Comparison of ENCODE assay signal across 16 cellular contexts in the genomic region with DNA sequence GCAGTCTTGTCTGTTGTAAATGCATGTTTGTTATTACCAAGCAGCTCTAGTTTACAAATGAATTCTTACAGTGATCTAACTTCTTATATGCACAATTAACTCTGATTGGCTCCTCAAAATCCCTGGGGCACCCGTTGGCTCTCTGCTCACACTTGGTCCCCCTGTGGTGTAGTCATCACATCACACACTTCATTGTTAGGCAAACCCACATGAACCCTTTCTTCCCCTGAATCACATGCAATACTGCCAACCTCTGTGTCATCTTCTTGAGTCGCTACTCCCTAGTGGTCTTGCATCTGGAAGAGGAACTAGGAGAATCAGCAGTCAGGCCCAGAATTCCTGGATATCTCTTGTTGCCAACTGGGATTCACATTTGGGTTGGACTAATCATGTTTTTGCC.
DNase-seq lines count a peak whose midpoint lies in the region; TF ChIP-seq lines count a peak whose summit lies in the region.
"Had no signal": no experiment of that assay in that cellular context is flagged by ENCODE, and none has a peak within 500 bp of the region (broad histone marks: within the 10 kb centered on the region; RNA-seq: fewer than 3 reads in every experiment).

No MANE protein-coding gene starts in this region.

- H3K9me3 Mint-ChIP-seq in activated T-cell treated with anti-CD3 and anti-CD28 coated beads, Interleukin-2, amount 50 U/mL, for 24 hours = peaks cover 7% of the 10 kb centered on the region
- H3K9me3 Mint-ChIP-seq: dendritic cell treated with granulocyte-macrophage colony-stimulating factor and Interleukin-4, amounts not matched to agents 40 ng/mL and 50 ng/mL, for 4 days; stimulated activated memory B cell treated with anti-CD40 and anti-IgM and Interleukin-4, amounts not matched to agents 10 μg/mL and 1 μg/mL and 100 μg/mL, for 72 hours had no signal

- POLR2A ChIA-PET in RWPE1 (lab: Yijun Ruan, JAX; ENCODE audit: low non-redundant PET) = no interaction called here

- no peaks in the 10 kb centered on the region for H3K27me3 Mint-ChIP-seq in activated T-cell treated with anti-CD3 and anti-CD28 coated beads, Interleukin-2, amount 50 U/mL, for 24 hours
- H3K27me3 Mint-ChIP-seq: dendritic cell treated with granulocyte-macrophage colony-stimulating factor and Interleukin-4, amounts not matched to agents 40 ng/mL and 50 ng/mL, for 4 days; IgD-negative memory B cell; stimulated activated memory B cell treated with anti-CD40 and anti-IgM and Interleukin-4, amounts not matched to agents 10 μg/mL and 1 μg/mL and 100 μg/mL, for 72 hours had no signal

- TF ChIP-seq POLR2A in erythroblast (IDR thresholded peaks at IDR 0.05; ENCODE audit: low read length) = no peak

- DNase-seq in A172 (ENCODE audit: low spot score) = peak; percentile 51
- peak; percentile 31 for DNase-seq in H7
- DNase-seq in RWPE1 (ENCODE audit: low spot score) = peak; percentile 4
- DNase-seq in fibroblast of the aortic adventitia (ENCODE audit: low read depth) = peak; percentile 69
- no peak for DNase-seq in activated CD4-positive, alpha-beta T cell treated with anti-CD3 and anti-CD28 coated beads, Interleukin-2, amount 50 U/mL, for 1 hour
- no peak for DNase-seq in stimulated activated naive CD4-positive, alpha-beta T cell treated with Interleukin-2 at 50 U/mL for 16 hours (lab: John Stamatoyannopoulos, UW)
- DNase-seq in activated T-cell treated with anti-CD3 and anti-CD28 coated beads, Interleukin-2, amount 50 U/mL, for 24 hours = no peak
- DNase-seq in erythroblast (lab: John Stamatoyannopoulos, UW) = no peak
- DNase-seq: activated CD4-positive, alpha-beta T cell treated with anti-CD3 and anti-CD28 coated beads for 4 hours; amygdala; Caco-2; NCI-H1436 had no signal

- no peaks in the 10 kb centered on the region for H3K27me3 ChIP-seq in H7 (ENCODE audit: control insufficient read depth, insufficient read depth, low read length)
- H3K27me3 ChIP-seq: esophagus muscularis mucosa had no signal

- no peak overlapping the region for H3K27ac ChIP-seq in RWPE1
- H3K27ac ChIP-seq: esophagus muscularis mucosa had no signal

- CTCF ChIA-PET in RWPE1 (lab: Yijun Ruan, JAX) = interaction anchor here (0.7 kb wide), 1 partner anchor 81 kb away, joined by 3 read pairs; no protein-coding TSS in a partner anchor

- no peak overlapping the region for H3K27ac Mint-ChIP-seq in activated T-cell treated with anti-CD3 and anti-CD28 coated beads, Interleukin-2, amount 50 U/mL, for 24 hours
- H3K27ac Mint-ChIP-seq: dendritic cell treated with granulocyte-macrophage colony-stimulating factor and Interleukin-4, amounts not matched to agents 40 ng/mL and 50 ng/mL, for 4 days; IgD-negative memory B cell; stimulated activated memory B cell treated with anti-CD40 and anti-IgM and Interleukin-4, amounts not matched to agents 10 μg/mL and 1 μg/mL and 100 μg/mL, for 72 hours had no signal

- H3K4me3 Mint-ChIP-seq in activated T-cell treated with anti-CD3 and anti-CD28 coated beads, Interleukin-2, amount 50 U/mL, for 24 hours = no peak overlapping the region
- H3K4me3 Mint-ChIP-seq: dendritic cell treated with granulocyte-macrophage colony-stimulating factor and Interleukin-4, amounts not matched to agents 40 ng/mL and 50 ng/mL, for 4 days; IgD-negative memory B cell; stimulated activated memory B cell treated with anti-CD40 and anti-IgM and Interleukin-4, amounts not matched to agents 10 μg/mL and 1 μg/mL and 100 μg/mL, for 72 hours had no signal

- TF ChIP-seq CTCF in RWPE1 (conservative IDR thresholded peaks at IDR 0.05; ENCODE audit: low read depth) = no peak
- TF ChIP-seq CTCF in fibroblast of the aortic adventitia (IDR thresholded peaks at IDR 0.05; ENCODE audit: insufficient read depth, low read length) = no peak

- no peaks in the 10 kb centered on the region for H3K36me3 ChIP-seq in H7 (replicated peaks; ENCODE audit: control insufficient read depth, insufficient read depth, low read length)
- H3K36me3 ChIP-seq: esophagus muscularis mucosa had no signal

- H3K4me3 ChIP-seq in H7 (ENCODE audit: insufficient read depth, low read depth, low read length) (no peak overlapping the region), fibroblast of the aortic adventitia (ENCODE audit: low read depth, low read length) (no peak overlapping the region)
- H3K4me3 ChIP-seq: esophagus muscularis mucosa had no signal

- no peaks in the 10 kb centered on the region for H3K4me1 Mint-ChIP-seq in activated T-cell treated with anti-CD3 and anti-CD28 coated beads, Interleukin-2, amount 50 U/mL, for 24 hours (ENCODE audit: low read depth)
- H3K4me1 Mint-ChIP-seq: IgD-negative memory B cell; stimulated activated memory B cell treated with anti-CD40 and anti-IgM and Interleukin-4, amounts not matched to agents 10 μg/mL and 1 μg/mL and 100 μg/mL, for 72 hours had no signal

- H3K36me3 Mint-ChIP-seq in activated T-cell treated with anti-CD3 and anti-CD28 coated beads, Interleukin-2, amount 50 U/mL, for 24 hours (ENCODE audit: low read depth) = no peaks in the 10 kb centered on the region
- H3K36me3 Mint-ChIP-seq: IgD-negative memory B cell; stimulated activated memory B cell treated with anti-CD40 and anti-IgM and Interleukin-4, amounts not matched to agents 10 μg/mL and 1 μg/mL and 100 μg/mL, for 72 hours had no signal

Comparison
In these comparisons a context has a peak if more than half of its experiments do, and no peak if none do; other contexts are left out.
1. DNase-seq: peak in A172 (single experiment), H7 (single experiment), RWPE1 (single experiment) and fibroblast of the aortic adventitia (single experiment); none in activated CD4-positive, alpha-beta T cell treated with anti-CD3 and anti-CD28 coated beads, Interleukin-2, amount 50 U/mL, for 1 hour (single experiment), stimulated activated naive CD4-positive, alpha-beta T cell treated with Interleukin-2 at 50 U/mL for 16 hours (single experiment), activated T-cell treated with anti-CD3 and anti-CD28 coated beads, Interleukin-2, amount 50 U/mL, for 24 hours (single experiment) and erythroblast (0 of 2).